17 cellular contexts compared by ENCODE assay signal in the genomic region with DNA sequence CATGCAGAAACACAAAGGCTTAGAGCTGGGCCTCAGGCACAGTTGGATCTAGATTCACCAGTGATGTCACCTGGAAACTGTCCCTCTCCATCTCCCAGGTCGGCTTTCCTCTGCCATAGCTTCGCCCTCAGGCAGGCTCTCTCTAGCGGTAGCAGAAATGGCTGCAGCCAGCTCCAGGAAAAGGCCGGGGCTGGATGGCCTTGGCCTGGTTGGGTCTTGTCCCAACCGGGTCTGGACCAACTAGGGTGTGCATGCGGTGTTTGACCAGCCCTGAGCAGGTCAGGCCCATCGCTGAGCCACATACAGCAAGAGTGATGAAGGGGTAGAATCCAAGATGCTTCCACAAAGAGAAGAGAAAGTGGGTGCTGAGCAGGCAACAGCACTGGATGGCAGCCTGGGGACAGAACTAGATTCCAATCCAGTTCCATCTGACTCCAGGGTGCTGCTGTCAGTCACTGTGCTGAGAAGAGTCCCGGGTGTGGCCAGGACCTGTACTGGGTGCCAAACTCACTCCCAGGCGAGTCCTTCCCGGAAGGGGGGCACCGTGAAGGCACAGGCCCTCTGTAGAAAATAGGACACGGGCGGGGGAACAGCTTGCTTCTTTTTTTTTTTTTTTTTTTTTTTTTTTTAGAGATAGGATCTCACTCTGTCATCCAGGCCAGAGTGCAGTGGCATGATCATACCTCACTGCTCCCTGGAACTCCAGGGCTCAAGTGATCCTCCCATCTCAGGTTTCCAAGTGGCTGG. TPM values are rescaled to one million over a fixed set of nuclear protein-coding genes. Genes with fewer than 3 reads are reported as not detected.
DNase-seq lines count a peak whose midpoint lies in the region; ATAC-seq and TF ChIP-seq lines count a peak whose summit lies in the region.
"Had no signal": no experiment of that assay in that cellular context is flagged by ENCODE, and none has a peak within 500 bp of the region (broad histone marks: within the 10 kb centered on the region; RNA-seq: fewer than 3 reads in every experiment).

No MANE protein-coding gene starts in this region.

- no peak overlapping the region for H3K9ac ChIP-seq in Karpas-422 (ENCODE audit: low read length)

- H3K27me3 Mint-ChIP-seq in activated T-cell treated with anti-CD3 and anti-CD28 coated beads, Interleukin-2, amount 50 U/mL, for 72 hours (ENCODE audit: low read depth): no peaks in the 10 kb centered on the region

- H3K4me3 ChIP-seq in Karpas-422 (ENCODE audit: low read length): no peak overlapping the region
- H3K4me3 ChIP-seq in psoas muscle: no peak overlapping the region
- H3K4me3 ChIP-seq in upper lobe of left lung: no peak overlapping the region
- H3K4me3 ChIP-seq: prostate gland had no signal

- DNase-seq in Karpas-422: peak; percentile 36
- no peak for DNase-seq in RWPE1 (ENCODE audit: low spot score)
- DNase-seq in iPS-NIHi7 (ENCODE audit: extremely low spot score): peak; percentile 56
- DNase-seq in psoas muscle: peak in 1 of 2 donors; percentile 76
- no peak for DNase-seq in activated T-cell treated with anti-CD3 and anti-CD28 coated beads, Interleukin-2, amount 50 U/mL, for 72 hours
- no peak for DNase-seq in mesenteric fat pad (ENCODE audit: low spot score)
- no peak for DNase-seq in upper lobe of left lung
- DNase-seq in stimulated activated CD4-positive, alpha-beta T cell treated with anti-CD3 and anti-CD28 coated beads, Interleukin-4, amount 100 ng/mL, for 1 hour: no peak
- DNase-seq: activated CD4-positive, alpha-beta T cell treated with anti-CD3 and anti-CD28 coated beads, Interleukin-2, amount 50 U/mL, for 4 hours; activated T-cell treated with anti-CD3 and anti-CD28 coated beads, Interleukin-2, amount 50 U/mL, for 4 hours; C1 segment of cervical spinal cord; DMS53; NCI-H1436 treated with DMSO at 0.1 percent for 48 hours; Right ventricle myocardium superior; substantia nigra had no signal

- H3K4me3 Mint-ChIP-seq in activated T-cell treated with anti-CD3 and anti-CD28 coated beads, Interleukin-2, amount 50 U/mL, for 72 hours: no peak overlapping the region
- H3K4me3 Mint-ChIP-seq: activated T-cell treated with anti-CD3 and anti-CD28 coated beads, Interleukin-2, amount 50 U/mL, for 4 hours had no signal

- no peak for TF ChIP-seq CTCF in RWPE1 (conservative IDR thresholded peaks at IDR 0.05; ENCODE audit: low read depth)
- TF ChIP-seq CTCF in psoas muscle (IDR thresholded peaks at IDR 0.05): peak; percentile 47
- no peak for TF ChIP-seq CTCF in upper lobe of left lung (IDR thresholded peaks at IDR 0.05)

- POLR2A ChIA-PET in RWPE1 (lab: Yijun Ruan, JAX; ENCODE audit: low non-redundant PET): no interaction called here

- intact Hi-C loops in psoas muscle (cut with DNase I): no loop called here

- H3K9me3 ChIP-seq in Karpas-422 (ENCODE audit: low read length) (no peaks in the 10 kb centered on the region), psoas muscle (no peaks in the 10 kb centered on the region), upper lobe of left lung (no peaks in the 10 kb centered on the region)
- H3K9me3 ChIP-seq: prostate gland had no signal

- 0 out of 2 replicates have a peak, but pooled peaks cover 3% of the 10 kb centered on the region for H3K27me3 ChIP-seq in Karpas-422 (ENCODE audit: low read length)
- H3K27me3 ChIP-seq in psoas muscle (ENCODE audit: insufficient read depth in 3 of 3, low read length in 2 of 3): no peaks in the 10 kb centered on the region
- no peaks in the 10 kb centered on the region for H3K27me3 ChIP-seq in upper lobe of left lung

- TF ChIP-seq POLR2A in upper lobe of left lung (IDR thresholded peaks at IDR 0.05): no peak

- ATAC-seq in psoas muscle (peak; percentile 69 to 85 (median 84)), upper lobe of left lung (ENCODE audit: low FRiP score in 2 of 2) (no peak)
- ATAC-seq in activated T-cell treated with anti-CD3 and anti-CD28 coated beads, Interleukin-2, amount 50 U/mL, for 72 hours (replicated peaks in 1 of 2): no peak
- ATAC-seq: activated T-cell treated with anti-CD3 and anti-CD28 coated beads, Interleukin-2, amount 50 U/mL, for 4 hours had no signal

- peaks cover 0 to 8% of the 10 kb centered on the region in 2 donors for H3K36me3 Mint-ChIP-seq in activated T-cell treated with anti-CD3 and anti-CD28 coated beads, Interleukin-2, amount 50 U/mL, for 72 hours (ENCODE audit: insufficient read depth in 2 of 2)
- H3K36me3 Mint-ChIP-seq: IgD-negative memory B cell had no signal

- H3K4me1 ChIP-seq in Karpas-422 (ENCODE audit: low read length) (no peaks in the 10 kb centered on the region), psoas muscle (peaks cover 14% of the 10 kb centered on the region), upper lobe of left lung (peaks cover 0 to 11% (median 3%) of the 10 kb centered on the region in 4 donors)
- H3K4me1 ChIP-seq: prostate gland had no signal

- no peaks in the 10 kb centered on the region for H3K79me2 ChIP-seq in Karpas-422 (ENCODE audit: low read length)

- H3K27ac Mint-ChIP-seq in activated T-cell treated with anti-CD3 and anti-CD28 coated beads, Interleukin-2, amount 50 U/mL, for 72 hours: no peak overlapping the region
- H3K27ac Mint-ChIP-seq: IgD-negative memory B cell had no signal

- peaks cover 0 to 2% of the 10 kb centered on the region in 2 donors for H3K9me3 Mint-ChIP-seq in activated T-cell treated with anti-CD3 and anti-CD28 coated beads, Interleukin-2, amount 50 U/mL, for 72 hours
- H3K9me3 Mint-ChIP-seq: activated T-cell treated with anti-CD3 and anti-CD28 coated beads, Interleukin-2, amount 50 U/mL, for 4 hours had no signal

- no peaks in the 10 kb centered on the region for H4K20me1 ChIP-seq in Karpas-422 (ENCODE audit: insufficient read depth, low read depth, low read length)

- no peak overlapping the region for H3K4me2 ChIP-seq in Karpas-422 (ENCODE audit: low read depth, low read length, poor library complexity, severe bottlenecking)

- CTCF ChIA-PET in RWPE1 (lab: Yijun Ruan, JAX): no interaction called here

- H3K27ac ChIP-seq in Karpas-422 (ENCODE audit: low read length) (no peak overlapping the region), RWPE1 (peak overlapping the region; percentile 8; the same call in 1 of the 2 replicates), psoas muscle (peak overlapping the region; percentile 66), upper lobe of left lung (no peak overlapping the region)
- H3K27ac ChIP-seq: prostate gland had no signal

- TF ChIP-seq EP300 in upper lobe of left lung (IDR thresholded peaks at IDR 0.05): no peak

- H3K9me2 ChIP-seq in Karpas-422 (replicated peaks; ENCODE audit: insufficient read depth, low read length): no peaks in the 10 kb centered on the region

- WGBS in psoas muscle, 3 donors: 25 to 73% (median 39%) methylated on average over 12 to 13 of the region's 13 CpGs
- WGBS in upper lobe of left lung, 2 donors: 93 to 95% methylated on average over 13 of the region's 13 CpGs

- peaks cover 2% of the 10 kb centered on the region for H3K4me1 Mint-ChIP-seq in activated T-cell treated with anti-CD3 and anti-CD28 coated beads, Interleukin-2, amount 50 U/mL, for 72 hours (ENCODE audit: low read depth)

- H3K36me3 ChIP-seq in Karpas-422 (ENCODE audit: insufficient read depth, low read length) (no peaks in the 10 kb centered on the region), psoas muscle (ENCODE audit: insufficient read depth in 1 of 2, low read depth in 1 of 2) (no peaks in the 10 kb centered on the region), upper lobe of left lung (no peaks in the 10 kb centered on the region)
- H3K36me3 ChIP-seq: prostate gland had no signal

- H2AFZ ChIP-seq in Karpas-422 (ENCODE audit: low read length): no peak overlapping the region

RNA-seq across cellular contexts. Expression of a gene that starts 51.8 kb away (rescaled TPM):
- total RNA-seq in Karpas-422 (2014; rRNA removed; shearing (Covaris generic); ENCODE audit: low replicate concordance): not detected in 2 replicates
- 10 to 100 TPM in 3 of 4 donors, 1 to 10 TPM in 1; 8.5 to 43.5 (median 23.6) TPM for total RNA-seq in psoas muscle
- polyA plus RNA-seq in psoas muscle: 10 to 100 TPM in 1 of 3 donors, 1 to 10 TPM in 2; 5.3 to 24.4 (median 7.5) TPM
- total RNA-seq in activated T-cell treated with anti-CD3 and anti-CD28 coated beads, Interleukin-2, amount 50 U/mL, for 72 hours: 100 to 1,000 TPM; 164 to 212 TPM
- total RNA-seq in mesenteric fat pad: 491 TPM
- 100 to 1,000 TPM in 3 of 6 donors, 10 to 100 TPM in 3; 67.1 to 173 (median 114) TPM for total RNA-seq in upper lobe of left lung

Comparison
In these comparisons a context has a peak if more than half of its experiments do, and no peak if none do; other contexts are left out.
1. DNase-seq: peak in Karpas-422 (single experiment) and iPS-NIHi7 (single experiment); none in RWPE1 (single experiment), activated T-cell treated with anti-CD3 and anti-CD28 coated beads, Interleukin-2, amount 50 U/mL, for 72 hours (0 of 2), mesenteric fat pad (single experiment), upper lobe of left lung (0 of 2) and stimulated activated CD4-positive, alpha-beta T cell treated with anti-CD3 and anti-CD28 coated beads, Interleukin-4, amount 100 ng/mL, for 1 hour (single experiment).
2. H3K27ac ChIP-seq: peak in RWPE1 (single experiment) and psoas muscle (single experiment); none in Karpas-422 (single experiment) and upper lobe of left lung (0 of 4).
3. ATAC-seq: peak in psoas muscle (4 of 4); none in activated T-cell treated with anti-CD3 and anti-CD28 coated beads, Interleukin-2, amount 50 U/mL, for 72 hours (0 of 2) and upper lobe of left lung (0 of 2).